In the genomic region with DNA sequence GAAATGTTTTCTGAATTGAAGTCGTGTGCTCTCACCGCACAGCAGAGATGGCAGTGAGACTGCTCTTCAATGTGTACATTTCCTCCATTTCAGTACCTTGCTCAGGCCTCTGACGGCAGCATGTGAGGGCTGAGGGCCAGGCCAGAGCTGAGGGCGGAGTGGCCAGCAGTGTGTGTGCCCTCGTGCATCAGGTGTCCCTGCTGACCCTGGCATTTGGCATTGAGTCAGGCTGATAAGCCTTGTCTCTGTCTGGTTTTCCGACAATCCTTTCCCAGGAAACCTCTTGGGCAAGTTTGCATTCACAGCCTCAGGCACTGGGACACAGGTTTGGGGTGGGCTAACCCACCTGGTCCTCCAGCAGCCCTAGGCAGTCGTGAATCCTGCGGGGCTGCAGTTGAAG, we compare ENCODE assay signal across 23 cellular contexts.
A peak's percentile ranks its signal among the peaks of the same experiment; 100 is the strongest.
DNase-seq lines count a peak whose midpoint lies in the region; FAIRE-seq and TF ChIP-seq lines count a peak whose summit lies in the region.
"Had no signal": no experiment of that assay in that cellular context is flagged by ENCODE, and none has a peak within 500 bp of the region (broad histone marks: within the 10 kb centered on the region; RNA-seq: fewer than 3 reads in every experiment).

No MANE protein-coding gene starts in this region.

- 0 out of 2 replicates have a peak overlapping the region, but pooled peaks have one; percentile 77 for H2AK5ac ChIP-seq in H1 (ENCODE audit: low read depth, low read length)

- H2BK5ac ChIP-seq in H1 (ENCODE audit: low read depth, low read length), result 0 out of 2 replicates have a peak overlapping the region, but pooled peaks have one; percentile 66

- H3K9ac ChIP-seq in H1 (replicated peaks in 1 of 4; ENCODE audit: extremely low read depth in 1 of 4, low read depth in 3 of 4, low read length in 3 of 4) (no peak overlapping the region), iPS-20b (ENCODE audit: low read depth, low read length) (0 out of 2 replicates have a peak overlapping the region, but pooled peaks have one; percentile 23)
- H3K9ac ChIP-seq: KMS-11 had no signal

- no peaks in the 10 kb centered on the region; a peak in 1 of 7 replicates for H3K27me3 ChIP-seq in H1 (replicated peaks in 1 of 4; ENCODE audit: control insufficient read depth in 3 of 4, extremely low read depth in 1 of 4, insufficient read depth in 3 of 4, low read length in 3 of 4)
- H3K27me3 ChIP-seq in iPS-20b (ENCODE audit: insufficient read depth, low read length), result no peaks in the 10 kb centered on the region; the same call in 1 of the 2 replicates
- no peaks in the 10 kb centered on the region for H3K27me3 ChIP-seq in stomach
- no peaks in the 10 kb centered on the region for H3K27me3 ChIP-seq in thyroid gland
- H3K27me3 ChIP-seq: gastrocnemius medialis, SJSA1, tibial artery had no signal

- DNase-seq in LoVo (ENCODE audit: low spot score) (peak; percentile 9), H1 (ENCODE audit: low read depth in 1 of 2, low spot score in 2 of 2) (no peak), stomach (peak; percentile 50), thyroid gland (no peak), C1 segment of cervical spinal cord (lab: John Stamatoyannopoulos, UW) (no peak), pons (ENCODE audit: low spot score) (no peak)
- no peak for DNase-seq in stimulated activated CD4-positive, alpha-beta T cell treated with anti-CD3 and anti-CD28 coated beads, Interleukin-4, amount 100 ng/mL, for 1 hour
- DNase-seq: activated CD4-positive, alpha-beta T cell treated with anti-CD3 and anti-CD28 coated beads, Interleukin-2, amount 10 ng/mL, durations not matched to agents 24 days and 14 days; aorta; CD8-positive, alpha-beta T cell; cerebellar nuclear complex; erythroblast; gastrocnemius medialis; NCI-H2081; NCI-H345; nephron progenitor cell; stimulated activated CD4-positive, alpha-beta T cell treated with anti-CD3 and anti-CD28 coated beads, Interleukin-1b, Interleukin-23, amount 100 ng/mL, for 48 hours; T-helper 17 cell; tibial artery had no signal

- no peak for TF ChIP-seq CTCF in H1 (IDR thresholded peaks at IDR 0.05; ENCODE audit: control extremely low read depth in 1 of 3, insufficient read depth in 1 of 3, low read depth in 1 of 3, low read length in 3 of 3)
- no peak for TF ChIP-seq CTCF in stomach (IDR thresholded peaks at IDR 0.05)
- TF ChIP-seq CTCF in thyroid gland (IDR thresholded peaks at IDR 0.05), result no peak

- no peak overlapping the region for H3K4ac ChIP-seq in H1 (replicated peaks; ENCODE audit: insufficient read length, low read depth, low read length)

- peak overlapping the region; percentile 87; the same call in 1 of the 2 replicates for H2AFZ ChIP-seq in H1 (ENCODE audit: low read length)

- TF ChIP-seq RAD21 in H1 (IDR thresholded peaks at IDR 0.05 in 1 of 2, conservative IDR thresholded peaks at IDR 0.05 in 1 of 2; ENCODE audit: low read depth in 2 of 2, low read length in 2 of 2), result no peak

- 0 out of 2 replicates have a peak overlapping the region, but pooled peaks have one; percentile 14 for H3K18ac ChIP-seq in H1 (ENCODE audit: extremely low read depth, low read length)

- CTCF ChIA-PET in H1 (lab: Charles Lee; ENCODE audit: partially characterized antibody), result interaction anchor here (0.6 to 1.1 kb wide), 2 partner anchors 58 to 336 kb away, joined by 3 read pairs; no protein-coding TSS in a partner anchor

- H3K9me3 ChIP-seq in H1 (ENCODE audit: insufficient read depth in 2 of 2, low read depth in 1 of 2, low read length in 1 of 2), result no peaks in the 10 kb centered on the region
- no peaks in the 10 kb centered on the region for H3K9me3 ChIP-seq in iPS-20b (ENCODE audit: insufficient read depth, low read depth, low read length)
- H3K9me3 ChIP-seq in stomach, result no peaks in the 10 kb centered on the region
- H3K9me3 ChIP-seq in thyroid gland, result no peaks in the 10 kb centered on the region
- H3K9me3 ChIP-seq: gastrocnemius medialis, SJSA1, tibial artery had no signal

- 0 out of 2 replicates have a peak overlapping the region, but pooled peaks have one; percentile 68 for H2BK20ac ChIP-seq in H1 (ENCODE audit: low read length)

- no peak overlapping the region for H3K23ac ChIP-seq in H1 (ENCODE audit: insufficient read length)

- H4K91ac ChIP-seq in H1 (replicated peaks; ENCODE audit: insufficient read length, low read length), result no peak overlapping the region

- H3K27ac ChIP-seq in H1 (ENCODE audit: low read depth, low read length) (no peak overlapping the region), iPS-20b (ENCODE audit: low read length) (no peak overlapping the region), stomach (peak overlapping the region in 4 of 5 donors; percentile 40 to 65 (median 46)), thyroid gland (no peak overlapping the region)
- H3K27ac ChIP-seq: gastrocnemius medialis, KMS-11, tibial artery had no signal

- TF ChIP-seq POLR2A in H1 (IDR thresholded peaks at IDR 0.05; ENCODE audit: control extremely low read depth in 1 of 2, low read depth in 2 of 2, low read length in 2 of 2) (no peak), stomach (IDR thresholded peaks at IDR 0.05) (no peak), thyroid gland (IDR thresholded peaks at IDR 0.05) (no peak)

- no peak overlapping the region for H3K14ac ChIP-seq in H1 (ENCODE audit: insufficient read length)

- H2BK120ac ChIP-seq in H1 (replicated peaks; ENCODE audit: low read depth, low read length), result no peak overlapping the region

- H3K23me2 ChIP-seq in H1 (ENCODE audit: low read depth, low read length), result no peaks in the 10 kb centered on the region

- no peak overlapping the region for H4K5ac ChIP-seq in H1 (ENCODE audit: insufficient read length, low read depth, low read length)

- POLR2A ChIA-PET in H1 (lab: Charles Lee; ENCODE audit: partially characterized antibody), result no interaction called here

- H3K36me3 ChIP-seq in H1 (ENCODE audit: control insufficient read depth in 2 of 4, insufficient read depth in 4 of 4, low read length in 3 of 4), result no peaks in the 10 kb centered on the region
- H3K36me3 ChIP-seq in iPS-20b (ENCODE audit: insufficient read depth, low read depth, low read length), result no peaks in the 10 kb centered on the region
- H3K36me3 ChIP-seq in stomach, result no peaks in the 10 kb centered on the region
- no peaks in the 10 kb centered on the region for H3K36me3 ChIP-seq in thyroid gland
- H3K36me3 ChIP-seq: gastrocnemius medialis, SJSA1, tibial artery had no signal

- no peak overlapping the region for H3K56ac ChIP-seq in H1 (replicated peaks; ENCODE audit: insufficient read length, low read depth, low read length)

- H3K79me1 ChIP-seq in H1 (ENCODE audit: low read depth, low read length), result no peaks in the 10 kb centered on the region

- H2BK15ac ChIP-seq in H1 (ENCODE audit: low read length), result peak overlapping the region; percentile 67; the same call in 1 of the 2 replicates

- H4K8ac ChIP-seq in H1 (ENCODE audit: extremely low read depth, insufficient read depth, low read length), result no peak overlapping the region

- WGBS in H1 (ENCODE audit: extremely low coverage in 1 of 2, insufficient coverage in 1 of 2, insufficient read length in 1 of 2, insufficient replicate concordance in 2 of 2, low coverage in 1 of 2, low lambda C conversion rate in 2 of 2, missing lambda C conversion rate in 1 of 2), 2 experiments, result 83% methylated on average over 8 of the region's 8 CpGs; no CpG with 5 or more reads in 1 of the 2 experiments
- 43 to 70% (median 55%) methylated on average over 6 to 8 of the region's 8 CpGs for WGBS in stomach, 5 donors
- 90 to 93% methylated on average over 8 of the region's 8 CpGs for WGBS in thyroid gland, 2 donors

- peaks cover 0 to 9% (median 1%) of the 10 kb centered on the region in 4 experiments; a peak in 2 of 7 replicates for H3K4me1 ChIP-seq in H1 (replicated peaks in 1 of 4; ENCODE audit: control insufficient read depth in 3 of 4, insufficient read depth in 4 of 4, low read length in 3 of 4)
- H3K4me1 ChIP-seq in iPS-20b (ENCODE audit: insufficient read depth, low read length), result peaks cover 7% of the 10 kb centered on the region
- H3K4me1 ChIP-seq in stomach, result peaks cover 21 to 39% (median 31%) of the 10 kb centered on the region in 4 donors
- peaks cover 0 to 5% of the 10 kb centered on the region in 2 donors for H3K4me1 ChIP-seq in thyroid gland
- H3K4me1 ChIP-seq: gastrocnemius medialis had no signal

- no peak overlapping the region for H3K4me2 ChIP-seq in H1 (ENCODE audit: insufficient read depth in 1 of 2, low read depth in 2 of 2, low read length in 2 of 2)
- H3K4me2 ChIP-seq: KMS-11 had no signal

- no peak for FAIRE-seq in H1 (lab: Jason Lieb, UNC)
- FAIRE-seq: GM12891 had no signal

- TF ChIP-seq EP300 in H1 (IDR thresholded peaks at IDR 0.05; ENCODE audit: borderline replicate concordance in 1 of 2, low read depth in 2 of 2, low read length in 2 of 2), result no peak
- TF ChIP-seq EP300 in stomach (IDR thresholded peaks at IDR 0.05), result no peak

- no peaks in the 10 kb centered on the region for H4K20me1 ChIP-seq in H1 (replicated peaks in 1 of 2; ENCODE audit: control insufficient read depth in 1 of 2, insufficient read depth in 2 of 2, low read length in 2 of 2)

- H3K4me3 ChIP-seq in H1 (ENCODE audit: extremely low read depth in 1 of 4, insufficient read depth in 2 of 4, low read depth in 3 of 4, low read length in 4 of 4), result no peak overlapping the region
- no peak overlapping the region for H3K4me3 ChIP-seq in iPS-20b (ENCODE audit: low read length)
- H3K4me3 ChIP-seq in stomach, result no peak overlapping the region
- no peak overlapping the region for H3K4me3 ChIP-seq in thyroid gland (replicated peaks in 1 of 3)
- H3K4me3 ChIP-seq: gastrocnemius medialis, SJSA1, tibial artery had no signal

- peak overlapping the region; percentile 68; the same call in 1 of the 2 replicates for H2BK12ac ChIP-seq in H1 (ENCODE audit: low read depth, low read length)

- H3K79me2 ChIP-seq in H1 (ENCODE audit: control insufficient read depth in 1 of 2, insufficient read depth in 2 of 2, low read length in 2 of 2), result no peaks in the 10 kb centered on the region

- intact Hi-C loops in stomach (cut with DNase I; ENCODE audit: low total_unique reads), result no loop called here
- intact Hi-C loops in thyroid gland (cut with DNase I), result no loop called here

TF ChIP-seq in H1, 55 proteins besides CTCF, POLR2A, EP300 and RAD21 (continues in another document):
- TF ChIP-seq KDM1A (IDR thresholded peaks at IDR 0.05; ENCODE audit: borderline replicate concordance, low read length), result no peak
- TF ChIP-seq BCL11A (IDR thresholded peaks at IDR 0.05; ENCODE audit: low read depth in 2 of 2, low read length in 2 of 2), result no peak
- no peak for TF ChIP-seq KDM4A (IDR thresholded peaks at IDR 0.05; ENCODE audit: low read depth, low read length, severe bottlenecking)
- no peak for TF ChIP-seq SUZ12 (IDR thresholded peaks at IDR 0.05; ENCODE audit: low read length)
- TF ChIP-seq SIN3A (conservative IDR thresholded peaks at IDR 0.05 in 1 of 2, IDR thresholded peaks at IDR 0.05 in 1 of 2; ENCODE audit: low read depth in 1 of 2, low read length in 2 of 2), result no peak
- TF ChIP-seq EZH2 (IDR thresholded peaks at IDR 0.05; ENCODE audit: low read depth, low read length, severe bottlenecking), result no peak
- TF ChIP-seq CTBP2 (IDR thresholded peaks at IDR 0.05; ENCODE audit: borderline replicate concordance, insufficient read depth, insufficient read length, low read length), result no peak
- TF ChIP-seq TCF12 (IDR thresholded peaks at IDR 0.05; ENCODE audit: low read depth, low read length), result no peak

Comparison
In these comparisons a context has a peak if more than half of its experiments do, and no peak if none do; other contexts are left out.
1. DNase-seq: peak in LoVo (single experiment) and stomach (single experiment); none in H1 (0 of 2), thyroid gland (0 of 2), C1 segment of cervical spinal cord (0 of 14), stimulated activated CD4-positive, alpha-beta T cell treated with anti-CD3 and anti-CD28 coated beads, Interleukin-4, amount 100 ng/mL, for 1 hour (single experiment) and pons (single experiment).
2. H3K27ac ChIP-seq: peak in stomach (4 of 5); none in H1 (single experiment), iPS-20b (single experiment) and thyroid gland (0 of 3).